Comparison of ENCODE assay signal across 25 cellular contexts in the genomic region with DNA sequence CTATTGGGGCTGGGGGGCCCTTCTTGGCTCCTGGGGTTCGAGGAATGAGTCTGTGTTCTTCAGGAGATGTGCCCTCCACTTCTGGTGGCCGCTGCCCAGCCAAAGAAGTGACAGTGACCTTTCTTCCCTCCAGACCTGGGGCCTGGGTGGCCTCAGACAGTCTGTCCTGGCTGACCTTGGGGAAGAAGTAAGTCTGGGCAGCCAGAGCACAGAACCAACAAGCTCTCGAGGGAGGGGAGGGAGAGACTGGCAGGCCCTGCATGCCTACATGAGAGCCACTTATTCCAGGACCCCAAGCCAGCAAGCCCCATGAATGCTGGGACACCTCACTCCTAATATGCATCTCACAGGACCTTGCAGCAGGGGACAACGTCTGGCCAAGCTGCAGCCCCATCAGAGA.
"Had no signal": no experiment of that assay in that cellular context is flagged by ENCODE, and none has a peak within 500 bp of the region (broad histone marks: within the 10 kb centered on the region; RNA-seq: fewer than 3 reads in every experiment).

No MANE protein-coding gene starts in this region.

- H3K4me2 ChIP-seq: neural progenitor cell had no signal

- H3K9me3 ChIP-seq: neutrophil, pancreas, prostate gland, right lobe of liver, sigmoid colon, stomach, thoracic aorta, thyroid gland, tibial nerve, upper lobe of left lung, vagina had no signal

- DNase-seq: natural killer cell; nucleus accumbens; pancreas; retina; right cardiac atrium; right lobe of liver; sigmoid colon; small intestine; stimulated activated CD4-positive, alpha-beta T cell treated with anti-CD3 and anti-CD28 coated beads, Interleukin-15, amount 100 ng/mL, for 24 hours; stimulated activated CD4-positive, alpha-beta T cell treated with anti-CD3 and anti-CD28 coated beads, Interleukin-2, amount 100 ng/mL, for 24 hours; stimulated activated CD4-positive, alpha-beta T cell treated with anti-CD3 and anti-CD28 coated beads, Interleukin-2, amount 100 ng/mL, for 48 hours; stimulated activated CD4-positive, alpha-beta T cell treated with anti-CD3 and anti-CD28 coated beads, Interleukin-4, amount 100 ng/mL, for 24 hours; stimulated activated naive B cell treated with anti-CD40 and anti-IgM and Interleukin-4, amounts not matched to agents 10 μg/mL and 1 μg/mL and 100 μg/mL, for 72 hours; stimulated activated naive CD4-positive, alpha-beta T cell treated with Interleukin-2 at 50 U/mL for 16 hours; stomach; thyroid gland; trophoblast cell; upper lobe of left lung had no signal

- ATAC-seq: natural killer cell; pancreas; right cardiac atrium; right lobe of liver; stimulated activated effector memory CD8-positive, alpha-beta T cell treated with anti-CD3 and anti-CD28 coated beads, Interleukin-12 subunit alpha, Interleukin-12 subunit beta, amount 100 ng/mL, for 72 hours; stimulated activated naive B cell treated with anti-CD40 and anti-IgM and Interleukin-4, amounts not matched to agents 10 μg/mL and 1 μg/mL and 100 μg/mL, for 72 hours had no signal

- H3K4me3 ChIP-seq: neural progenitor cell, pancreas, prostate gland, right lobe of liver, sigmoid colon, stomach, thoracic aorta, thyroid gland, tibial nerve, upper lobe of left lung, vagina had no signal

- H2AFZ ChIP-seq: neural progenitor cell had no signal

- H3K4me1 ChIP-seq: neural progenitor cell, pancreas, prostate gland, right lobe of liver, sigmoid colon, stomach, thyroid gland, tibial nerve, upper lobe of left lung, vagina had no signal

- H3K9ac ChIP-seq: neural progenitor cell had no signal

- H3K36me3 ChIP-seq: neural progenitor cell, prostate gland had no signal

- H3K27me3 ChIP-seq: neural progenitor cell, neutrophil, pancreas, right lobe of liver, sigmoid colon, stomach, thyroid gland, tibial nerve, upper lobe of left lung, vagina had no signal

- H3K27ac ChIP-seq: neural progenitor cell, neutrophil, pancreas, prostate gland, right lobe of liver, sigmoid colon, stomach, thoracic aorta, thyroid gland, tibial nerve, upper lobe of left lung, vagina had no signal
